Comparison of ENCODE assay signal across 8 cellular contexts in genomic region chr20:33489495-33490022, GRCh38. TPM values are rescaled to one million over a fixed set of nuclear protein-coding genes. Genes with fewer than 3 reads are reported as not detected.
DNase-seq lines count a peak whose midpoint lies in the region; ATAC-seq, FAIRE-seq and TF ChIP-seq lines count a peak whose summit lies in the region.

No MANE protein-coding gene starts in this region.

- peak; percentile 54 for FAIRE-seq in RCC 7860 (lab: Jason Lieb, UNC)

- H3K9ac ChIP-seq in GM23248 (peak overlapping the region; percentile 92), Karpas-422 (ENCODE audit: low read length) (peak overlapping the region; percentile 85), fibroblast of lung (ENCODE audit: insufficient read depth, low read length) (peak overlapping the region; percentile 75)

- peak overlapping the region; percentile 86 to 96 (median 90) for H3K27ac Mint-ChIP-seq in naive thymus-derived CD4-positive, alpha-beta T cell
- peak overlapping the region; percentile 84 for H3K27ac Mint-ChIP-seq in stimulated activated memory B cell treated with anti-CD40 and anti-IgM and Interleukin-4, amounts not matched to agents 10 μg/mL and 1 μg/mL and 100 μg/mL, for 72 hours

- peak overlapping the region; percentile 84 to 95 (median 88) for H3K4me3 Mint-ChIP-seq in naive thymus-derived CD4-positive, alpha-beta T cell
- peak overlapping the region; percentile 91 for H3K4me3 Mint-ChIP-seq in stimulated activated memory B cell treated with anti-CD40 and anti-IgM and Interleukin-4, amounts not matched to agents 10 μg/mL and 1 μg/mL and 100 μg/mL, for 72 hours

- peak overlapping the region; percentile 16; the same call in 1 of the 2 replicates for H3K27ac ChIP-seq in DOHH2 (ENCODE audit: low read depth, low read length)
- H3K27ac ChIP-seq in GM23248: peak overlapping the region; percentile 92
- H3K27ac ChIP-seq in Karpas-422 (ENCODE audit: low read length): peak overlapping the region; percentile 71
- peak overlapping the region; percentile 86 for H3K27ac ChIP-seq in fibroblast of lung (ENCODE audit: insufficient read depth, low read length)
- H3K27ac ChIP-seq in naive thymus-derived CD4-positive, alpha-beta T cell (ENCODE audit: low read depth, low read length): peak overlapping the region; percentile 94

- POLR2A ChIA-PET in naive thymus-derived CD4-positive, alpha-beta T cell (lab: Charles Lee): interaction anchor here (0.7 to 3.0 kb wide), 20 partner anchors 15 to 951 kb away, joined by 3 to 31 read pairs (median 4); partner anchors contain the start of genes ACTL10, C20orf144, EIF2S2 and PXMP4

- H3K4me3 ChIP-seq in DOHH2 (ENCODE audit: low read length): peak overlapping the region; percentile 72
- peak overlapping the region; percentile 83 for H3K4me3 ChIP-seq in GM23248
- H3K4me3 ChIP-seq in Karpas-422 (ENCODE audit: low read length): peak overlapping the region; percentile 92
- peak overlapping the region; percentile 40 to 80 (median 64) for H3K4me3 ChIP-seq in fibroblast of lung (replicated peaks in 1 of 4; ENCODE audit: control extremely low read depth in 1 of 4, insufficient read depth in 1 of 4, low read depth in 3 of 4, low read length in 4 of 4)
- peak overlapping the region; percentile 75 for H3K4me3 ChIP-seq in naive thymus-derived CD4-positive, alpha-beta T cell (ENCODE audit: low read length)

- intact Hi-C loops in naive thymus-derived CD4-positive, alpha-beta T cell (cut with micrococcal nuclease): loop anchor here (1.0 to 5.0 kb wide), 13 partner anchors 45 to 952 kb away; partner anchors contain the start of genes RALY (in 2 of the 2), ACTL10 (in 1 of the 2), CDK5RAP1 (in 1 of the 2) and CHMP4B (in 1 of the 2)

- H2AFZ ChIP-seq in GM23248 (peak overlapping the region; percentile 95), Karpas-422 (ENCODE audit: low read length) (no peak overlapping the region), fibroblast of lung (ENCODE audit: low read length) (peak overlapping the region; percentile 92)

- H3K4me1 Mint-ChIP-seq in naive thymus-derived CD4-positive, alpha-beta T cell: peaks cover 0 to 30% (median 13%) of the 10 kb centered on the region in 7 donors
- peaks cover 11% of the 10 kb centered on the region for H3K4me1 Mint-ChIP-seq in stimulated activated memory B cell treated with anti-CD40 and anti-IgM and Interleukin-4, amounts not matched to agents 10 μg/mL and 1 μg/mL and 100 μg/mL, for 72 hours

- peak; percentile 97 for ATAC-seq in naive thymus-derived CD4-positive, alpha-beta T cell
- peak; percentile 99 for ATAC-seq in stimulated activated memory B cell treated with anti-CD40 and anti-IgM and Interleukin-4, amounts not matched to agents 10 μg/mL and 1 μg/mL and 100 μg/mL, for 72 hours

- H3K79me2 ChIP-seq in DOHH2 (ENCODE audit: control insufficient read depth, low read length): peaks cover 22% of the 10 kb centered on the region
- peaks cover 37% of the 10 kb centered on the region for H3K79me2 ChIP-seq in GM23248 (ENCODE audit: insufficient read depth)
- peaks cover 42% of the 10 kb centered on the region for H3K79me2 ChIP-seq in Karpas-422 (ENCODE audit: low read length)
- H3K79me2 ChIP-seq in fibroblast of lung (ENCODE audit: control insufficient read depth, insufficient read depth, low read length): peaks cover 6% of the 10 kb centered on the region

- H3F3A ChIP-seq in DOHH2 (ENCODE audit: control insufficient read depth, insufficient read depth) (no peaks in the 10 kb centered on the region; the same call in 1 of the 2 replicates), GM23248 (ENCODE audit: insufficient read depth) (peaks cover 8% of the 10 kb centered on the region; the same call in 1 of the 2 replicates)

- no peaks in the 10 kb centered on the region for H3K9me3 Mint-ChIP-seq in naive thymus-derived CD4-positive, alpha-beta T cell
- H3K9me3 Mint-ChIP-seq in stimulated activated memory B cell treated with anti-CD40 and anti-IgM and Interleukin-4, amounts not matched to agents 10 μg/mL and 1 μg/mL and 100 μg/mL, for 72 hours: no peaks in the 10 kb centered on the region

- H3K9me2 ChIP-seq in DOHH2 (replicated peaks; ENCODE audit: control insufficient read depth, low read length) (no peaks in the 10 kb centered on the region), GM23248 (ENCODE audit: insufficient read depth) (no peaks in the 10 kb centered on the region), Karpas-422 (replicated peaks; ENCODE audit: insufficient read depth, low read length) (no peaks in the 10 kb centered on the region)

- H3K9me3 ChIP-seq in DOHH2 (ENCODE audit: control insufficient read depth, insufficient read depth, low read length): no peaks in the 10 kb centered on the region
- H3K9me3 ChIP-seq in GM23248 (ENCODE audit: low read depth): no peaks in the 10 kb centered on the region
- no peaks in the 10 kb centered on the region for H3K9me3 ChIP-seq in Karpas-422 (ENCODE audit: low read length)
- no peaks in the 10 kb centered on the region for H3K9me3 ChIP-seq in fibroblast of lung (ENCODE audit: control insufficient read depth, insufficient read depth, low read depth, low read length)
- H3K9me3 ChIP-seq in naive thymus-derived CD4-positive, alpha-beta T cell (ENCODE audit: control insufficient read depth in 2 of 3, low read length in 3 of 3): no peaks in the 10 kb centered on the region

- no peaks in the 10 kb centered on the region for H3K36me3 Mint-ChIP-seq in naive thymus-derived CD4-positive, alpha-beta T cell
- H3K36me3 Mint-ChIP-seq in stimulated activated memory B cell treated with anti-CD40 and anti-IgM and Interleukin-4, amounts not matched to agents 10 μg/mL and 1 μg/mL and 100 μg/mL, for 72 hours: no peaks in the 10 kb centered on the region

- 1% methylated on average over 15 to 23 of the region's 36 CpGs for WGBS in GM23248 (ENCODE audit: low coverage in 1 of 2, low lambda C conversion rate in 2 of 2, missing lambda C conversion rate in 2 of 2), 2 experiments

- H3K27me3 Mint-ChIP-seq in naive thymus-derived CD4-positive, alpha-beta T cell: no peaks in the 10 kb centered on the region
- no peaks in the 10 kb centered on the region for H3K27me3 Mint-ChIP-seq in stimulated activated memory B cell treated with anti-CD40 and anti-IgM and Interleukin-4, amounts not matched to agents 10 μg/mL and 1 μg/mL and 100 μg/mL, for 72 hours

- CTCF ChIA-PET in naive thymus-derived CD4-positive, alpha-beta T cell (lab: Charles Lee): interaction anchor here (1.2 to 1.8 kb wide), 2 partner anchors 66 to 178 kb away, joined by 5 to 8 read pairs; partner anchors contain the start of gene ACTL10

- H3K4me2 ChIP-seq in DOHH2 (ENCODE audit: low read length) (peak overlapping the region; percentile 67), GM23248 (ENCODE audit: unreplicated experiment) (peak overlapping the region; percentile 85), Karpas-422 (ENCODE audit: low read depth, low read length, poor library complexity, severe bottlenecking) (peak overlapping the region; percentile 98), fibroblast of lung (ENCODE audit: extremely low read depth, insufficient read depth, low read length) (peak overlapping the region; percentile 100)

- TF ChIP-seq CTCF in DOHH2 (IDR thresholded peaks at IDR 0.05; ENCODE audit: low read depth, low read length, poor library complexity, severe bottlenecking) (no peak), fibroblast of lung (conservative IDR thresholded peaks at IDR 0.05 in 1 of 2, IDR thresholded peaks at IDR 0.05 in 1 of 2; ENCODE audit: low read depth in 1 of 2, low read length in 2 of 2) (no peak)

- in situ Hi-C loops in GM23248 (cut with MboI): no loop called here

- DNase-seq in GM23248 (peak; percentile 99), Karpas-422 (peak; percentile 99), RCC 7860 (ENCODE audit: low spot score) (peak; percentile 94), fibroblast of lung (ENCODE audit: low read depth in 2 of 2) (peak; percentile 95 to 96)
- DNase-seq in activated T-helper 1 cell treated with anti-CD3 and anti-CD28 coated beads, Interleukin-2, amount 50 U/mL, for 16 hours (ENCODE audit: low read depth in 1 of 2, low spot score in 1 of 2): peak; percentile 98 to 99
- DNase-seq in naive thymus-derived CD4-positive, alpha-beta T cell: peak; percentile 97 to 99 (median 99)

- H3K4me1 ChIP-seq in DOHH2 (ENCODE audit: control insufficient read depth, low read length) (peaks cover 14% of the 10 kb centered on the region), GM23248 (ENCODE audit: insufficient read depth) (peaks cover 6% of the 10 kb centered on the region), Karpas-422 (ENCODE audit: low read length) (peaks cover 30% of the 10 kb centered on the region), fibroblast of lung (ENCODE audit: control insufficient read depth, extremely low read depth, insufficient read depth, low read length) (no peaks in the 10 kb centered on the region)
- H3K4me1 ChIP-seq in naive thymus-derived CD4-positive, alpha-beta T cell (ENCODE audit: control insufficient read depth in 2 of 2, insufficient read depth in 2 of 2, low read length in 2 of 2): peaks cover 4 to 9% of the 10 kb centered on the region in 2 donors

- no peaks in the 10 kb centered on the region for H3K27me3 ChIP-seq in DOHH2 (ENCODE audit: control insufficient read depth, low read length)
- H3K27me3 ChIP-seq in GM23248 (replicated peaks; ENCODE audit: insufficient read depth): no peaks in the 10 kb centered on the region
- H3K27me3 ChIP-seq in Karpas-422 (ENCODE audit: low read length): no peaks in the 10 kb centered on the region
- H3K27me3 ChIP-seq in fibroblast of lung (ENCODE audit: control insufficient read depth, insufficient read depth, low read length): no peaks in the 10 kb centered on the region
- no peaks in the 10 kb centered on the region for H3K27me3 ChIP-seq in naive thymus-derived CD4-positive, alpha-beta T cell (ENCODE audit: control insufficient read depth in 2 of 2, insufficient read depth in 2 of 2, low read length in 2 of 2)

- no peaks in the 10 kb centered on the region for H3K36me3 ChIP-seq in DOHH2 (ENCODE audit: control insufficient read depth, low read length)
- H3K36me3 ChIP-seq in GM23248 (ENCODE audit: low read depth): no peaks in the 10 kb centered on the region
- H3K36me3 ChIP-seq in Karpas-422 (ENCODE audit: insufficient read depth, low read length): peaks cover 10% of the 10 kb centered on the region
- H3K36me3 ChIP-seq in fibroblast of lung (ENCODE audit: control insufficient read depth, insufficient read depth, low read length): no peaks in the 10 kb centered on the region
- peaks cover 0 to 10% (median 0%) of the 10 kb centered on the region in 3 experiments for H3K36me3 ChIP-seq in naive thymus-derived CD4-positive, alpha-beta T cell (ENCODE audit: control insufficient read depth in 2 of 3, insufficient read depth in 3 of 3, low read length in 3 of 3)

- H4K20me1 ChIP-seq in DOHH2 (ENCODE audit: control insufficient read depth, insufficient read depth, low read depth, low read length) (0 out of 2 replicates have a peak, but pooled peaks cover 3% of the 10 kb centered on the region), GM23248 (ENCODE audit: insufficient read depth) (no peaks in the 10 kb centered on the region), Karpas-422 (ENCODE audit: insufficient read depth, low read depth, low read length) (peaks cover 5% of the 10 kb centered on the region; the same call in 1 of the 2 replicates), fibroblast of lung (ENCODE audit: control insufficient read depth, extremely low read depth, insufficient read depth, low read length) (no peaks in the 10 kb centered on the region)

RNA-seq across cellular contexts. Expression of gene CBFA2T2, which starts 0.3 kb away (rescaled TPM):
- total RNA-seq in GM23248 (2014; rRNA removed; shearing (Covaris generic)): 5.3 and 8.6 TPM in 2 replicates
- 8.4 and 8.7 TPM in 2 replicates for polyA plus RNA-seq in GM23248 (2016; fragmentation: Nextera tagmentation; extraction: Ambion mirVana)
- 47.6 and 54.8 TPM in 2 replicates for total RNA-seq in Karpas-422 (2014; rRNA removed; shearing (Covaris generic); ENCODE audit: low replicate concordance)
- total RNA-seq in fibroblast of lung: 5.1 and 7.3 TPM in 2 replicates
- polyA plus RNA-seq in fibroblast of lung: 4.8 and 5.6 TPM in 2 replicates
- 3.5 and 4.3 TPM in 2 replicates for polyA plus RNA-seq in fibroblast of lung (2012)
- polyA minus RNA-seq in fibroblast of lung (ENCODE audit: low replicate concordance): 13.9 and 16.6 TPM in 2 replicates
- 10 to 100 TPM; 24.6 to 37.8 (median 27.2) TPM for total RNA-seq in naive thymus-derived CD4-positive, alpha-beta T cell
- polyA plus RNA-seq in naive thymus-derived CD4-positive, alpha-beta T cell: 10 to 100 TPM; 13.5 to 21.6 TPM

RNA-seq across cellular contexts. Expression of gene SNTA1, which starts 46.0 kb away (rescaled TPM):
- 24.2 and 24.5 TPM in 2 replicates for total RNA-seq in GM23248 (2014; rRNA removed; shearing (Covaris generic))
- 10.2 and 11.2 TPM in 2 replicates for polyA plus RNA-seq in GM23248 (2016; fragmentation: Nextera tagmentation; extraction: Ambion mirVana)
- 51.4 and 85.6 TPM in 2 replicates for total RNA-seq in Karpas-422 (2014; rRNA removed; shearing (Covaris generic); ENCODE audit: low replicate concordance)
- total RNA-seq in fibroblast of lung: 28.8 and 46.6 TPM in 2 replicates
- 17.2 and 18.2 TPM in 2 replicates for polyA plus RNA-seq in fibroblast of lung
- 25.6 and 29.4 TPM in 2 replicates for polyA plus RNA-seq in fibroblast of lung (2012)
- 36.6 and 41.3 TPM in 2 replicates for polyA minus RNA-seq in fibroblast of lung (ENCODE audit: low replicate concordance)
- 1 to 10 TPM; 2.0 to 3.2 (median 2.9) TPM for total RNA-seq in naive thymus-derived CD4-positive, alpha-beta T cell
- polyA plus RNA-seq in naive thymus-derived CD4-positive, alpha-beta T cell: 1 to 10 TPM; 4.3 to 7.2 TPM

Comparison
In these comparisons a context has a peak if more than half of its experiments do, and no peak if none do; other contexts are left out.
1. Peak in every context shown above with its lines: DNase-seq, ATAC-seq, H3K4me3 ChIP-seq and H3K27ac ChIP-seq.
2. H3K27ac ChIP-seq: peak in every context shown above with its lines; median percentile 94 in naive thymus-derived CD4-positive, alpha-beta T cell; 92 in GM23248; 86 in fibroblast of lung; 71 in Karpas-422; 16 in DOHH2.